In genomic region chr13:59677966-59678814, GRCh38 we compare ENCODE assay signal across 8 cellular contexts.
DNase-seq lines count a peak whose midpoint lies in the region; ATAC-seq, FAIRE-seq and TF ChIP-seq lines count a peak whose summit lies in the region.

No MANE protein-coding gene starts in this region.

- no peaks in the 10 kb centered on the region for H3K36me3 Mint-ChIP-seq in CD14-positive monocyte

- H3K36me3 ChIP-seq in bronchial epithelial cell (ENCODE audit: control insufficient read depth, insufficient read depth, low read length) = no peaks in the 10 kb centered on the region
- no peaks in the 10 kb centered on the region for H3K36me3 ChIP-seq in upper lobe of right lung

- ATAC-seq in GM18868 (IDR thresholded peaks at IDR 0.05; ENCODE audit: unreplicated experiment) (peak; percentile 60), HG03095 (IDR thresholded peaks at IDR 0.05; ENCODE audit: unreplicated experiment) (peak; percentile 73), left colon (peak; percentile 77), upper lobe of right lung (peak; percentile 77)

- no peak overlapping the region for H3K4me3 Mint-ChIP-seq in CD14-positive monocyte

- H3K9me3 Mint-ChIP-seq in CD14-positive monocyte = no peaks in the 10 kb centered on the region

- no peak overlapping the region for H3K27ac ChIP-seq in upper lobe of right lung

- no peaks in the 10 kb centered on the region for H3K9me3 ChIP-seq in upper lobe of right lung

- no peak overlapping the region for H3K4me3 ChIP-seq in bronchial epithelial cell (ENCODE audit: low read depth, low read length)
- no peak overlapping the region for H3K4me3 ChIP-seq in upper lobe of right lung

- TF ChIP-seq CTCF in CD14-positive monocyte (IDR thresholded peaks at IDR 0.05) = peak; percentile 70
- TF ChIP-seq CTCF in bronchial epithelial cell (IDR thresholded peaks at IDR 0.05; ENCODE audit: insufficient read depth, low read length, severe bottlenecking) = peak; percentile 79
- TF ChIP-seq CTCF in upper lobe of right lung (IDR thresholded peaks at IDR 0.05) = peak; percentile 80

- H3K4me1 Mint-ChIP-seq in CD14-positive monocyte = peaks cover 8% of the 10 kb centered on the region

- no peak for FAIRE-seq in bronchial epithelial cell (lab: Jason Lieb, UNC)

- no peak for DNase-seq in CD14-positive monocyte (ENCODE audit: low spot score)
- DNase-seq in NCI-H748 treated with DMSO at 0.1 percent for 48 hours (lab: John Stamatoyannopoulos, UW) = peak; percentile 62
- peak; percentile 64 for DNase-seq in bronchial epithelial cell (ENCODE audit: low read depth)
- no peak for DNase-seq in left colon
- no peak for DNase-seq in upper lobe of right lung
- no peak for DNase-seq in mesenteric fat pad (ENCODE audit: low spot score)

- no peaks in the 10 kb centered on the region for H3K4me1 ChIP-seq in upper lobe of right lung

- H3K27ac Mint-ChIP-seq in CD14-positive monocyte = no peak overlapping the region

- intact Hi-C loops in CD14-positive monocyte (cut with micrococcal nuclease) = loop anchor here in 1 of 2 donors (10.0 kb wide), 1 partner anchor 283 kb away; no protein-coding TSS in a partner anchor
- intact Hi-C loops in left colon (cut with DNase I, micrococcal nuclease) = loop anchor here in 1 of 2 donors (5.0 kb wide), 1 partner anchor 286 kb away; no protein-coding TSS in a partner anchor
- intact Hi-C loops in upper lobe of right lung (cut with DNase I) = loop anchor here (2.0 kb wide), 1 partner anchor 287 kb away; no protein-coding TSS in a partner anchor

- peaks cover 0 to 3% (median 0%) of the 10 kb centered on the region in 3 donors for H3K27me3 Mint-ChIP-seq in CD14-positive monocyte (ENCODE audit: low read depth in 3 of 3)

- H3K27me3 ChIP-seq in bronchial epithelial cell (ENCODE audit: control insufficient read depth, insufficient read depth, low read length) = no peaks in the 10 kb centered on the region
- H3K27me3 ChIP-seq in upper lobe of right lung = no peaks in the 10 kb centered on the region

Comparison
In these comparisons a context has a peak if more than half of its experiments do, and no peak if none do; other contexts are left out.
1. DNase-seq: peak in NCI-H748 treated with DMSO at 0.1 percent for 48 hours (single experiment) and bronchial epithelial cell (single experiment); none in CD14-positive monocyte (single experiment), left colon (0 of 2), upper lobe of right lung (single experiment) and mesenteric fat pad (single experiment).
2. Peak in every context shown above with its lines, with median percentiles within 50 percentile points of each other: CTCF ChIP-seq and ATAC-seq.